In genomic region chr3:158717576-158717975, GRCh38 we compare ENCODE assay signal across 28 cellular contexts. TPM values are rescaled to one million over a fixed set of nuclear protein-coding genes. Genes with fewer than 3 reads are reported as not detected.
DNase-seq lines count a peak whose midpoint lies in the region; ATAC-seq and TF ChIP-seq lines count a peak whose summit lies in the region.
"Had no signal": no experiment of that assay in that cellular context is flagged by ENCODE, and none has a peak within 500 bp of the region (broad histone marks: within the 10 kb centered on the region; RNA-seq: fewer than 3 reads in every experiment).

No MANE protein-coding gene starts in this region.

- H3F3A ChIP-seq in neural progenitor cell (ENCODE audit: low read depth), result no peaks in the 10 kb centered on the region

- H3K4me2 ChIP-seq in neural progenitor cell, result no peak overlapping the region

- intact Hi-C loops in natural killer cell (cut with micrococcal nuclease), result no loop called here

- in situ Hi-C loops in brain microvascular endothelial cell (cut with HindIII; ENCODE audit: low pct_ligation_motif_present, low sequenced_read_pairs), result no loop called here

- H3K4me1 Mint-ChIP-seq in natural killer cell treated with Interleukin-12 subunit alpha and Interleukin-12 subunit beta and Interleukin-15 and Interleukin-18, amount 100 ng/mL, for 72 hours (ENCODE audit: low read depth in 2 of 2), result peaks cover 27 to 39% of the 10 kb centered on the region in 2 donors
- H3K4me1 Mint-ChIP-seq in natural killer cell, result peaks cover 21 to 33% of the 10 kb centered on the region in 2 donors
- H3K4me1 Mint-ChIP-seq in neural progenitor cell, result peaks cover 7% of the 10 kb centered on the region

- H3K27me3 ChIP-seq in brain microvascular endothelial cell (replicated peaks) (no peaks in the 10 kb centered on the region), neural progenitor cell (no peaks in the 10 kb centered on the region)
- H3K27me3 ChIP-seq: BE2C, spleen had no signal

- no peaks in the 10 kb centered on the region for H3K9me3 ChIP-seq in neural progenitor cell (ENCODE audit: low read depth)
- H3K9me3 ChIP-seq: BE2C, mucosa of descending colon, spleen had no signal

- no peaks in the 10 kb centered on the region for H3K4me1 ChIP-seq in neural progenitor cell
- H3K4me1 ChIP-seq: BE2C had no signal

- no peaks in the 10 kb centered on the region for H3K9me3 Mint-ChIP-seq in natural killer cell treated with Interleukin-12 subunit alpha and Interleukin-12 subunit beta and Interleukin-15 and Interleukin-18, amount 100 ng/mL, for 72 hours
- no peaks in the 10 kb centered on the region for H3K9me3 Mint-ChIP-seq in natural killer cell
- H3K9me3 Mint-ChIP-seq in neural progenitor cell, result no peaks in the 10 kb centered on the region
- H3K9me3 Mint-ChIP-seq: activated naive CD4-positive, alpha-beta T cell treated with anti-CD3 and anti-CD28 coated beads, Interleukin-2, amount 50 U/mL, for 24 hours; effector memory CD8-positive, alpha-beta T cell; IgD-negative memory B cell had no signal

- no peak for TF ChIP-seq CTCF in natural killer cell (IDR thresholded peaks at IDR 0.05)
- no peak for TF ChIP-seq CTCF in brain microvascular endothelial cell (IDR thresholded peaks at IDR 0.05; ENCODE audit: low read depth, low read length, missing control alignments)
- no peak for TF ChIP-seq CTCF in neural progenitor cell (IDR thresholded peaks at IDR 0.05)

- H3K27me3 Mint-ChIP-seq in natural killer cell treated with Interleukin-12 subunit alpha and Interleukin-12 subunit beta and Interleukin-15 and Interleukin-18, amount 100 ng/mL, for 72 hours, result no peaks in the 10 kb centered on the region
- H3K27me3 Mint-ChIP-seq in natural killer cell (ENCODE audit: low read depth in 2 of 2), result no peaks in the 10 kb centered on the region
- H3K27me3 Mint-ChIP-seq in neural progenitor cell (ENCODE audit: insufficient read depth, low read depth), result no peaks in the 10 kb centered on the region
- H3K27me3 Mint-ChIP-seq: activated naive CD4-positive, alpha-beta T cell treated with anti-CD3 and anti-CD28 coated beads, Interleukin-2, amount 50 U/mL, for 24 hours; effector memory CD8-positive, alpha-beta T cell; IgD-negative memory B cell had no signal

- ATAC-seq in natural killer cell treated with Interleukin-12 subunit alpha and Interleukin-12 subunit beta and Interleukin-15 and Interleukin-18, amount 100 ng/mL, for 72 hours, result no peak
- no peak for ATAC-seq in natural killer cell
- no peak for ATAC-seq in GM18861 (IDR thresholded peaks at IDR 0.05; ENCODE audit: unreplicated experiment)
- ATAC-seq: effector memory CD8-positive, alpha-beta T cell; left ventricle myocardium superior had no signal

- no peak overlapping the region for H3K4me3 Mint-ChIP-seq in natural killer cell treated with Interleukin-12 subunit alpha and Interleukin-12 subunit beta and Interleukin-15 and Interleukin-18, amount 100 ng/mL, for 72 hours
- H3K4me3 Mint-ChIP-seq in natural killer cell, result no peak overlapping the region
- no peak overlapping the region for H3K4me3 Mint-ChIP-seq in neural progenitor cell
- H3K4me3 Mint-ChIP-seq: activated naive CD4-positive, alpha-beta T cell treated with anti-CD3 and anti-CD28 coated beads, Interleukin-2, amount 50 U/mL, for 24 hours; effector memory CD8-positive, alpha-beta T cell; IgD-negative memory B cell had no signal

- H3K36me3 Mint-ChIP-seq in natural killer cell treated with Interleukin-12 subunit alpha and Interleukin-12 subunit beta and Interleukin-15 and Interleukin-18, amount 100 ng/mL, for 72 hours, result no peaks in the 10 kb centered on the region
- no peaks in the 10 kb centered on the region for H3K36me3 Mint-ChIP-seq in natural killer cell
- H3K36me3 Mint-ChIP-seq in neural progenitor cell, result peaks cover 7% of the 10 kb centered on the region

- H3K36me3 ChIP-seq in brain microvascular endothelial cell (replicated peaks) (no peaks in the 10 kb centered on the region), neural progenitor cell (no peaks in the 10 kb centered on the region)

- H3K4me3 ChIP-seq in brain microvascular endothelial cell (ENCODE audit: low read depth, low read length), result no peak overlapping the region
- H3K4me3 ChIP-seq in neural progenitor cell, result no peak overlapping the region
- H3K4me3 ChIP-seq: mucosa of descending colon, spleen had no signal

- no peaks in the 10 kb centered on the region for H4K20me1 ChIP-seq in neural progenitor cell (ENCODE audit: low read depth)

- no peak overlapping the region for H3K9ac ChIP-seq in neural progenitor cell

- no peak for DNase-seq in natural killer cell treated with Interleukin-12 subunit alpha and Interleukin-12 subunit beta and Interleukin-15 and Interleukin-18, amount 100 ng/mL, for 72 hours (ENCODE audit: low spot score)
- DNase-seq in natural killer cell, result no peak
- no peak for DNase-seq in brain microvascular endothelial cell
- no peak for DNase-seq in neural progenitor cell (ENCODE audit: low spot score)
- DNase-seq in NCI-H226, result no peak
- no peak for DNase-seq in NCI-H526 treated with DMSO at 0.1 percent for 48 hours (lab: John Stamatoyannopoulos, UW)
- no peak for DNase-seq in NCI-H524 (lab: John Stamatoyannopoulos, UW)
- DNase-seq: activated CD4-positive, alpha-beta T cell treated with anti-CD3 and anti-CD28 coated beads for 4 hours; activated T-cell treated with anti-CD3 and anti-CD28 coated beads, Interleukin-2, amount 50 U/mL, for 48 hours; central memory CD4-positive, alpha-beta T cell; COR-L47; effector memory CD8-positive, alpha-beta T cell; hypothalamus; left ventricle myocardium superior; mucosa of descending colon; NCI-H146; NCI-H69; SHP77; spleen; stimulated activated CD4-positive, alpha-beta T cell treated with anti-CD3 and anti-CD28 coated beads, Interleukin-4, amount 100 ng/mL, for 1 hour; stimulated activated naive CD8-positive, alpha-beta T cell treated with anti-CD3 and anti-CD28 coated beads, Interleukin-15, Interleukin-2, amounts not matched to agents 100 U/mL and 50 U/mL, for 24 hours had no signal

- no peak overlapping the region for H2AFZ ChIP-seq in neural progenitor cell (replicated peaks)

- peak overlapping the region; percentile 2 to 47 for H3K27ac Mint-ChIP-seq in natural killer cell treated with Interleukin-12 subunit alpha and Interleukin-12 subunit beta and Interleukin-15 and Interleukin-18, amount 100 ng/mL, for 72 hours
- H3K27ac Mint-ChIP-seq in natural killer cell, result no peak overlapping the region
- peak overlapping the region; percentile 30 for H3K27ac Mint-ChIP-seq in neural progenitor cell
- H3K27ac Mint-ChIP-seq: activated naive CD4-positive, alpha-beta T cell treated with anti-CD3 and anti-CD28 coated beads, Interleukin-2, amount 50 U/mL, for 24 hours; effector memory CD8-positive, alpha-beta T cell; IgD-negative memory B cell had no signal

- no peaks in the 10 kb centered on the region for H3K79me2 ChIP-seq in neural progenitor cell (ENCODE audit: low read depth)

- peak overlapping the region; percentile 71 for H3K27ac ChIP-seq in brain microvascular endothelial cell
- no peak overlapping the region for H3K27ac ChIP-seq in neural progenitor cell
- H3K27ac ChIP-seq: spleen had no signal

RNA-seq across cellular contexts. Expression of gene RARRES1, which starts 14.7 kb away (rescaled TPM):
- not detected for total RNA-seq in natural killer cell treated with Interleukin-12 subunit alpha and Interleukin-12 subunit beta and Interleukin-15 and Interleukin-18, amount 100 ng/mL, for 72 hours
- not detected for total RNA-seq in natural killer cell
- 0.21 and 0.62 TPM in 2 replicates for total RNA-seq in neural progenitor cell (ENCODE audit: low replicate concordance)
- total RNA-seq: A172; activated CD8-positive, alpha-beta memory T cell treated with anti-CD3 and anti-CD28 coated beads for 36 hours; T-helper 1 cell treated with Interleukin-12 subunit alpha and Interleukin-12 subunit beta and Interleukin-4 antibody, amounts not matched to agents 30 ng/mL and 1 ng/mL, for 36 hours had no signal

RNA-seq across cellular contexts. Expression of gene LXN, which starts 45.1 kb away (rescaled TPM):
- total RNA-seq in natural killer cell treated with Interleukin-12 subunit alpha and Interleukin-12 subunit beta and Interleukin-15 and Interleukin-18, amount 100 ng/mL, for 72 hours, result 10 to 100 TPM in 1 of 2 donors, 1 to 10 TPM in 1; 3.8 to 16.1 TPM
- total RNA-seq in natural killer cell (1 to 10 TPM; 2.2 to 3.9 (median 3.5) TPM), neural progenitor cell (ENCODE audit: low replicate concordance) (20.7 and 25.9 TPM in 2 replicates)
- total RNA-seq: A172 had no signal

Comparison
In these comparisons a context has a peak if more than half of its experiments do, and no peak if none do; other contexts are left out.
1. H3K27ac Mint-ChIP-seq: peak in natural killer cell treated with Interleukin-12 subunit alpha and Interleukin-12 subunit beta and Interleukin-15 and Interleukin-18, amount 100 ng/mL, for 72 hours (2 of 2) and neural progenitor cell (single experiment); none in natural killer cell (0 of 2).